20 cellular contexts compared by ENCODE assay signal in the genomic region with DNA sequence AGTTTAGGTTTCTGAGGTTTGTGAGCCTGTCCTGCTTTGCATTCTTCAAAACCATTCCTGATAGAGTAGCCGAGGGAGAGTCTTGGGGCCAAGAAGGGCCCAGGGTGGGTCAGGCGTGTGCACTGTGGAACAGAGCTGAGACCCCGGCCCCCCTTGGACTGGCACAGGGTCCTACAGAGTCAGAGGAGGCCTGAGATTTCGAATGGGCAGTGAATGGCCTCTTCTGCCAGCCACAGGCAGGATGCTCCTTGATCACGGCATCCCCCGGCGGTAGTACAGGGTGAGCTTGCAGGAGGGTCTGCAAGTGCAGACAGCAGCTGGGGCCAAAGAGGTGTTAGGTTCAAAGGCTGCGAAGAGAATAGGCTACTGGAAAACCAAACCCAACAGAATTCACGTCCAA. TPM values are rescaled to one million over a fixed set of nuclear protein-coding genes. Genes with fewer than 3 reads are reported as not detected.
DNase-seq lines count a peak whose midpoint lies in the region; ATAC-seq, FAIRE-seq and TF ChIP-seq lines count a peak whose summit lies in the region.
"Had no signal": no experiment of that assay in that cellular context is flagged by ENCODE, and none has a peak within 500 bp of the region (broad histone marks: within the 10 kb centered on the region; RNA-seq: fewer than 3 reads in every experiment).

No MANE protein-coding gene starts in this region.

- H3K36me3 ChIP-seq in HepG2 (replicated peaks in 1 of 2; ENCODE audit: control insufficient read depth in 1 of 2, insufficient read depth in 2 of 2, low read length in 2 of 2) (peaks cover 7 to 27% of the 10 kb centered on the region in 2 experiments; a peak in 3 of 5 replicates), right lobe of liver (peaks cover 0 to 19% (median 8%) of the 10 kb centered on the region in 4 donors), osteoblast (ENCODE audit: insufficient read depth, low read length) (peaks cover 31% of the 10 kb centered on the region)
- peaks cover 0 to 46% (median 12%) of the 10 kb centered on the region in 3 experiments for H3K36me3 ChIP-seq in naive thymus-derived CD4-positive, alpha-beta T cell (ENCODE audit: control insufficient read depth in 2 of 3, insufficient read depth in 3 of 3, low read length in 3 of 3)

- H4K20me1 ChIP-seq in HepG2 (ENCODE audit: insufficient read depth, low read length) (no peaks in the 10 kb centered on the region), H9 (ENCODE audit: control insufficient read depth, insufficient read depth, insufficient read length) (no peaks in the 10 kb centered on the region), osteoblast (ENCODE audit: insufficient read depth, low read length) (no peaks in the 10 kb centered on the region)

- H3K4me2 ChIP-seq in HepG2 (ENCODE audit: low read depth, low read length), result no peak overlapping the region
- H3K4me2 ChIP-seq in H9 (ENCODE audit: insufficient read depth, insufficient read length, low read length), result no peak overlapping the region
- no peak overlapping the region for H3K4me2 ChIP-seq in osteoblast (ENCODE audit: insufficient read depth, low read length)
- H3K4me2 ChIP-seq: GM23338 had no signal

- TF ChIP-seq POLR2A in HepG2 (IDR thresholded peaks at IDR 0.05; ENCODE audit: insufficient read depth in 1 of 2, low read depth in 2 of 2, low read length in 2 of 2) (no peak), right lobe of liver (IDR thresholded peaks at IDR 0.05) (no peak)

- ATAC-seq in HepG2 (no peak), right lobe of liver (no peak), GM18909 (IDR thresholded peaks at IDR 0.05; ENCODE audit: poor library complexity, unreplicated experiment) (no peak)
- ATAC-seq in activated naive CD8-positive, alpha-beta T cell treated with anti-CD3 and anti-CD28 coated beads, Interleukin-2, amount 10 ng/mL, durations not matched to agents 7 days and 5 days (ENCODE audit: low read depth), result no peak
- no peak for ATAC-seq in naive thymus-derived CD4-positive, alpha-beta T cell
- ATAC-seq: GM23338, SK-N-SH treated with all-trans-retinoic acid at 6 μM for 48 hours had no signal

- H4K5ac ChIP-seq in H9 (ENCODE audit: insufficient read length, low read depth, low read length), result no peak overlapping the region

- H3K4me3 Mint-ChIP-seq in H9, result no peak overlapping the region
- H3K4me3 Mint-ChIP-seq in activated naive CD8-positive, alpha-beta T cell treated with anti-CD3 and anti-CD28 coated beads, Interleukin-2, amount 10 ng/mL, durations not matched to agents 7 days and 5 days, result peak overlapping the region; percentile 30
- H3K4me3 Mint-ChIP-seq in naive thymus-derived CD4-positive, alpha-beta T cell, result peak overlapping the region in 3 of 10 donors; percentile 23 to 41 (median 34)
- H3K4me3 Mint-ChIP-seq: GM23338 had no signal

- peaks cover 13% of the 10 kb centered on the region for H3K23me2 ChIP-seq in H9 (ENCODE audit: insufficient read length, low read depth, low read length, poor library complexity, severe bottlenecking)

- H3K27me3 Mint-ChIP-seq in H9 (ENCODE audit: low read depth), result peaks cover 2% of the 10 kb centered on the region; the same call in 1 of the 2 replicates
- H3K27me3 Mint-ChIP-seq in activated naive CD8-positive, alpha-beta T cell treated with anti-CD3 and anti-CD28 coated beads, Interleukin-2, amount 10 ng/mL, durations not matched to agents 7 days and 5 days, result no peaks in the 10 kb centered on the region
- H3K27me3 Mint-ChIP-seq in naive thymus-derived CD4-positive, alpha-beta T cell, result no peaks in the 10 kb centered on the region

- H3K27ac ChIP-seq in HepG2 (ENCODE audit: extremely low read length, insufficient read depth, low read length), result no peak overlapping the region
- no peak overlapping the region for H3K27ac ChIP-seq in right lobe of liver
- H3K27ac ChIP-seq in H9 (ENCODE audit: insufficient read length, low read depth, low read length), result no peak overlapping the region
- H3K27ac ChIP-seq in osteoblast (ENCODE audit: low read depth, low read length), result no peak overlapping the region
- no peak overlapping the region for H3K27ac ChIP-seq in naive thymus-derived CD4-positive, alpha-beta T cell (ENCODE audit: low read depth, low read length)

- H3K9ac ChIP-seq in HepG2 (ENCODE audit: insufficient read depth, low read depth, low read length), result no peak overlapping the region
- H3K9ac ChIP-seq in H9 (ENCODE audit: extremely low read depth, insufficient read length, low read length), result no peak overlapping the region

- no peak overlapping the region for H3K23ac ChIP-seq in H9 (ENCODE audit: insufficient read length, low read depth, low read length)

- TF ChIP-seq EP300 in HepG2 (IDR thresholded peaks at IDR 0.05; ENCODE audit: low read depth in 2 of 2, low read length in 2 of 2) (no peak), HepG2 (CRISPR knock-in tag; IDR thresholded peaks at IDR 0.05; ENCODE audit: borderline replicate concordance) (no peak)

- H3K4me1 ChIP-seq in HepG2 (ENCODE audit: insufficient read depth, low read length) (peaks cover 18% of the 10 kb centered on the region), right lobe of liver (peaks cover 0 to 19% (median 6%) of the 10 kb centered on the region in 4 donors), H9 (ENCODE audit: insufficient read depth, low read length) (peaks cover 2% of the 10 kb centered on the region; the same call in 1 of the 2 replicates), osteoblast (ENCODE audit: insufficient read depth, low read length) (peaks cover 25% of the 10 kb centered on the region)
- peaks cover 10 to 11% of the 10 kb centered on the region in 2 donors for H3K4me1 ChIP-seq in naive thymus-derived CD4-positive, alpha-beta T cell (ENCODE audit: control insufficient read depth in 2 of 2, insufficient read depth in 2 of 2, low read length in 2 of 2)

- no peak overlapping the region for H2BK120ac ChIP-seq in H9 (ENCODE audit: low read depth, low read length, poor library complexity, severe bottlenecking)

- no peak for FAIRE-seq in HepG2 (lab: Jason Lieb, UNC)

- H3K27ac Mint-ChIP-seq in H9, result 0 out of 7 replicates have a peak overlapping the region, but pooled peaks of 1 of the 3 experiments have one; percentile 15
- H3K27ac Mint-ChIP-seq in activated naive CD8-positive, alpha-beta T cell treated with anti-CD3 and anti-CD28 coated beads, Interleukin-2, amount 10 ng/mL, durations not matched to agents 7 days and 5 days, result no peak overlapping the region
- H3K27ac Mint-ChIP-seq in naive thymus-derived CD4-positive, alpha-beta T cell, result no peak overlapping the region
- H3K27ac Mint-ChIP-seq: GM23338 had no signal

- H2AFZ ChIP-seq in HepG2 (ENCODE audit: low read length) (no peak overlapping the region), H9 (ENCODE audit: low read length) (no peak overlapping the region), osteoblast (ENCODE audit: low read length) (no peak overlapping the region)
- H2AFZ ChIP-seq: GM23338 had no signal

- peaks cover 9% of the 10 kb centered on the region in 2 experiments for H3K9me3 Mint-ChIP-seq in H9
- no peaks in the 10 kb centered on the region for H3K9me3 Mint-ChIP-seq in activated naive CD8-positive, alpha-beta T cell treated with anti-CD3 and anti-CD28 coated beads, Interleukin-2, amount 10 ng/mL, durations not matched to agents 7 days and 5 days
- H3K9me3 Mint-ChIP-seq in naive thymus-derived CD4-positive, alpha-beta T cell, result no peaks in the 10 kb centered on the region

- no peak overlapping the region for H3K4ac ChIP-seq in H9 (ENCODE audit: low read depth, low read length)

- no peak overlapping the region for H3K18ac ChIP-seq in H9 (ENCODE audit: insufficient read length, low read depth, low read length)

- H4K8ac ChIP-seq in H9 (replicated peaks; ENCODE audit: insufficient read length, low read depth, low read length), result no peak overlapping the region

- no peak overlapping the region for H2BK5ac ChIP-seq in H9 (ENCODE audit: insufficient read length, low read length)

- H3K14ac ChIP-seq in H9 (ENCODE audit: insufficient read depth, low read length), result no peak overlapping the region

- H2BK12ac ChIP-seq in H9 (ENCODE audit: insufficient read length, low read depth, low read length), result no peak overlapping the region

- CTCF ChIA-PET in HepG2 (lab: Yijun Ruan, JAX; ENCODE audit: low intra/inter-chr PET ratio, low total read pairs), result no interaction called here
- CTCF ChIA-PET in naive thymus-derived CD4-positive, alpha-beta T cell (lab: Charles Lee), result no interaction called here

- 98% methylated on average over 9 of the region's 9 CpGs for WGBS in HepG2 (ENCODE audit: low lambda C conversion rate)
- 88% methylated on average over 2 of the region's 9 CpGs for WGBS in right lobe of liver (ENCODE audit: insufficient coverage, low coverage, low lambda C conversion rate, missing lambda C conversion rate)
- WGBS in H9 (ENCODE audit: extremely low coverage, insufficient read length, low lambda C conversion rate), result no CpG with 5 or more reads among the region's 9 CpGs

- TSS peak; percentile 36 for BruUV-seq in HepG2 (replicated peaks; lab: Mats Ljungman, UMichigan)

- TF ChIP-seq RAD21 in HepG2 (CRISPR knock-in tag; IDR thresholded peaks at IDR 0.05), result no peak

- no peak overlapping the region for H2AK5ac ChIP-seq in H9 (ENCODE audit: insufficient read length, low read length)

- peaks cover 15% of the 10 kb centered on the region in 2 experiments for H3K4me1 Mint-ChIP-seq in H9
- H3K4me1 Mint-ChIP-seq in activated naive CD8-positive, alpha-beta T cell treated with anti-CD3 and anti-CD28 coated beads, Interleukin-2, amount 10 ng/mL, durations not matched to agents 7 days and 5 days, result peaks cover 19% of the 10 kb centered on the region
- H3K4me1 Mint-ChIP-seq in naive thymus-derived CD4-positive, alpha-beta T cell, result peaks cover 26 to 56% (median 38%) of the 10 kb centered on the region in 7 donors

- H2BK15ac ChIP-seq in H9 (ENCODE audit: low read depth, low read length), result no peak overlapping the region

- peaks cover 15 to 40% (median 23%) of the 10 kb centered on the region in 3 experiments; a peak in 6 of 7 replicates for H3K36me3 Mint-ChIP-seq in H9 (ENCODE audit: insufficient read depth in 1 of 3, low read depth in 3 of 3)
- H3K36me3 Mint-ChIP-seq in activated naive CD8-positive, alpha-beta T cell treated with anti-CD3 and anti-CD28 coated beads, Interleukin-2, amount 10 ng/mL, durations not matched to agents 7 days and 5 days, result peaks cover 22% of the 10 kb centered on the region
- H3K36me3 Mint-ChIP-seq in naive thymus-derived CD4-positive, alpha-beta T cell, result peaks cover 4 to 25% (median 10%) of the 10 kb centered on the region in 5 donors

- POLR2A ChIA-PET in HepG2 (lab: Yijun Ruan, JAX), result interaction anchor here (0.7 to 1.3 kb wide), 2 partner anchors 32 to 37 kb away, joined by 3 to 4 read pairs; partner anchors contain the start of gene SERPINE1
- POLR2A ChIA-PET in activated naive CD8-positive, alpha-beta T cell treated with anti-CD3 and anti-CD28 coated beads, Interleukin-2, amount 10 ng/mL, durations not matched to agents 7 days and 5 days (lab: Charles Lee), result interaction anchor here (0.7 kb wide), 1 partner anchor 83 kb away, joined by 3 read pairs; no protein-coding TSS in a partner anchor
- POLR2A ChIA-PET in naive thymus-derived CD4-positive, alpha-beta T cell (lab: Charles Lee), result interaction anchor here (0.6 to 1.0 kb wide), 2 partner anchors 8 to 241 kb away, joined by 3 to 4 read pairs; no protein-coding TSS in a partner anchor

- no peak overlapping the region for H3K56ac ChIP-seq in H9 (ENCODE audit: insufficient read length, low read depth, low read length)

- H3K9me3 ChIP-seq in HepG2 (ENCODE audit: low read length) (no peaks in the 10 kb centered on the region), right lobe of liver (no peaks in the 10 kb centered on the region), H9 (ENCODE audit: control insufficient read depth, low read depth, low read length) (no peaks in the 10 kb centered on the region), osteoblast (ENCODE audit: low read depth, low read length) (no peaks in the 10 kb centered on the region)
- no peaks in the 10 kb centered on the region for H3K9me3 ChIP-seq in naive thymus-derived CD4-positive, alpha-beta T cell (ENCODE audit: control insufficient read depth in 2 of 3, low read length in 3 of 3)

- H3K4me3 ChIP-seq in HepG2 (replicated peaks in 1 of 3; ENCODE audit: insufficient read depth in 1 of 3, low read depth in 2 of 3, low read length in 3 of 3) (no peak overlapping the region), right lobe of liver (no peak overlapping the region), osteoblast (ENCODE audit: insufficient read depth, low read length) (no peak overlapping the region)
- no peak overlapping the region for H3K4me3 ChIP-seq in naive thymus-derived CD4-positive, alpha-beta T cell (ENCODE audit: low read length)
- H3K4me3 ChIP-seq: GM23338 had no signal

- intact Hi-C loops in HepG2 (cut with micrococcal nuclease; ENCODE audit: unreplicated experiment), result no loop called here
- intact Hi-C loops in right lobe of liver (cut with DNase I), result no loop called here
- intact Hi-C loops in naive thymus-derived CD4-positive, alpha-beta T cell (cut with micrococcal nuclease), result loop anchor here in 1 of 2 donors (5.0 kb wide), 1 partner anchor 47 kb away; no protein-coding TSS in a partner anchor

- no peak for DNase-seq in HepG2 (ENCODE audit: low spot score)
- no peak for DNase-seq in right lobe of liver
- DNase-seq in H9, result no peak
- no peak for DNase-seq in activated naive CD8-positive, alpha-beta T cell treated with anti-CD3 and anti-CD28 coated beads, Interleukin-2, amount 10 ng/mL, durations not matched to agents 7 days and 5 days
- peak; percentile 62 for DNase-seq in osteoblast (ENCODE audit: insufficient read length, low spot score, missing footprints)
- no peak for DNase-seq in naive thymus-derived CD4-positive, alpha-beta T cell
- no peak for DNase-seq in mesenteric fat pad (ENCODE audit: low spot score)
- DNase-seq: ACHN, Calu3, DMS53, KG1, NCI-H1048, NCI-H1436 treated with DMSO at 0.1 percent for 48 hours, NCI-H2081, NCI-H510A treated with DMSO at 0.1 percent for 48 hours, NCI-H82, SHP77 had no signal

- peak overlapping the region; percentile 89 for H4K91ac ChIP-seq in H9 (ENCODE audit: insufficient read length, low read depth, low read length)

- no peak for TF ChIP-seq CTCF in HepG2 (CRISPR knock-in tag; IDR thresholded peaks at IDR 0.05)
- no peak for TF ChIP-seq CTCF in right lobe of liver (IDR thresholded peaks at IDR 0.05)
- no peak for TF ChIP-seq CTCF in H9 (conservative IDR thresholded peaks at IDR 0.05)
- TF ChIP-seq CTCF in osteoblast (IDR thresholded peaks at IDR 0.05; ENCODE audit: extremely low read depth, low read depth, low read length), result no peak

- H2BK20ac ChIP-seq in H9 (ENCODE audit: low read depth, low read length, poor library complexity, severe bottlenecking), result no peak overlapping the region

- H3K79me2 ChIP-seq in HepG2 (ENCODE audit: insufficient read depth, low read length), result peaks cover 12% of the 10 kb centered on the region
- peaks cover 4% of the 10 kb centered on the region; the same call in 1 of the 2 replicates for H3K79me2 ChIP-seq in H9 (ENCODE audit: insufficient read depth, low read length)
- peaks cover 53% of the 10 kb centered on the region for H3K79me2 ChIP-seq in osteoblast (ENCODE audit: insufficient read depth, low read length)

- no peak overlapping the region for H3T11ph ChIP-seq in H9 (ENCODE audit: low read length)

- H3K27me3 ChIP-seq in HepG2 (ENCODE audit: control insufficient read depth in 1 of 2, insufficient read depth in 2 of 2, low read length in 2 of 2) (peaks cover 0 to 2% of the 10 kb centered on the region in 2 experiments; a peak in 1 of 5 replicates), right lobe of liver (no peaks in the 10 kb centered on the region), H9 (ENCODE audit: insufficient read depth, low read length) (no peaks in the 10 kb centered on the region), osteoblast (ENCODE audit: insufficient read depth, low read length) (no peaks in the 10 kb centered on the region)
- H3K27me3 ChIP-seq in naive thymus-derived CD4-positive, alpha-beta T cell (ENCODE audit: control insufficient read depth in 2 of 2, insufficient read depth in 2 of 2, low read length in 2 of 2), result no peaks in the 10 kb centered on the region

- peaks cover 3% of the 10 kb centered on the region for H3K79me1 ChIP-seq in H9 (ENCODE audit: insufficient read depth, low read depth, low read length, poor library complexity, severe bottlenecking)

- in situ Hi-C loops in HepG2 (cut with HindIII; ENCODE audit: extremely low pct_ligation_motif_present, low pct_unique_long_range_greater_than_20kb), result no loop called here

RNA-seq across cellular contexts. Expression of gene TRIM56, which starts 4.6 kb away (rescaled TPM):
- total RNA-seq in HepG2 (2016; rRNA removed; fragmentation: Illumina TruSeq; extraction: Trizol) (7.1 and 8.1 TPM in 2 replicates), right lobe of liver (10 to 100 TPM in 5 of 6 experiments, 1 to 10 TPM in 1; 9.2 to 19.7 (median 17.6) TPM), H9 (2021) (21.8 and 22.4 TPM in 2 replicates), osteoblast (13.8 and 14.7 TPM in 2 replicates), mesenteric fat pad (48.2 TPM)
- total RNA-seq in HepG2 (2016; cell fraction: cytosol; rRNA removed; fragmentation: Illumina TruSeq; extraction: Trizol; ENCODE audit: low read depth), result 0.51 and 0.88 TPM in 2 replicates
- 7.1 and 7.5 TPM in 2 replicates for total RNA-seq in HepG2 (2016; cell fraction: insoluble cytoplasmic fraction; rRNA removed; fragmentation: Illumina TruSeq; extraction: Trizol)
- total RNA-seq in HepG2 (2016; cell fraction: membrane; rRNA removed; fragmentation: Illumina TruSeq; extraction: Trizol), result 2.1 and 2.7 TPM in 2 replicates
- 5.7 and 8.6 TPM in 2 replicates for total RNA-seq in HepG2 (2016; cell fraction: nucleus; rRNA removed; fragmentation: Illumina TruSeq; extraction: Trizol)
- polyA plus RNA-seq in HepG2 (2011; rRNA removed), result 3.0 and 3.2 TPM in 2 replicates
- polyA plus RNA-seq in HepG2 (2011; cell fraction: cytosol; rRNA removed), result 1.3 and 1.8 TPM in 2 replicates
- polyA plus RNA-seq in HepG2 (2011; cell fraction: nucleus; rRNA removed), result 10.1 and 11.0 TPM in 2 replicates
- polyA plus RNA-seq in HepG2 (2012), result 9.5 and 9.7 TPM in 2 replicates
- 0.27 and 0.32 TPM in 2 replicates for polyA plus RNA-seq in HepG2 (2016; cell fraction: cytosol; fragmentation: Illumina TruSeq; extraction: Trizol; ENCODE audit: low read depth)
- 2.6 and 3.8 TPM in 2 replicates for polyA plus RNA-seq in HepG2 (2016; cell fraction: insoluble cytoplasmic fraction; fragmentation: Illumina TruSeq; extraction: Trizol; ENCODE audit: low read depth)
- polyA plus RNA-seq in HepG2 (2016; cell fraction: membrane; fragmentation: Illumina TruSeq; extraction: Trizol; ENCODE audit: low read depth), result 0.63 and 0.71 TPM in 2 replicates
- polyA plus RNA-seq in HepG2 (2016; cell fraction: nucleus; fragmentation: Illumina TruSeq; extraction: Trizol; ENCODE audit: insufficient read depth, low read depth), result 10.0 and 15.0 TPM in 2 replicates
- 14.7 and 16.6 TPM in 2 replicates for polyA minus RNA-seq in HepG2 (2011; rRNA and poly(A)+ RNA removed; ENCODE audit: low replicate concordance)
- 3.3 and 5.4 TPM in 2 replicates for polyA minus RNA-seq in HepG2 (2011; cell fraction: cytosol; rRNA and poly(A)+ RNA removed)
- polyA minus RNA-seq in HepG2 (2011; cell fraction: nucleus; rRNA and poly(A)+ RNA removed), result 8.6 and 9.3 TPM in 2 replicates
- total RNA-seq in activated naive CD8-positive, alpha-beta T cell treated with anti-CD3 and anti-CD28 coated beads, Interleukin-2, amount 10 ng/mL, durations not matched to agents 7 days and 5 days, result 10 to 100 TPM; 77.4 to 77.8 TPM
- 10 to 100 TPM; 49.6 to 72.3 (median 68.0) TPM for total RNA-seq in naive thymus-derived CD4-positive, alpha-beta T cell
- polyA plus RNA-seq in naive thymus-derived CD4-positive, alpha-beta T cell, result 10 to 100 TPM in 1 of 2 donors, 1 to 10 TPM in 1; 5.3 to 17.0 TPM

RNA-seq across cellular contexts. Expression of gene SERPINE1, which starts 37.0 kb away (rescaled TPM):
- total RNA-seq in HepG2 (2016; rRNA removed; fragmentation: Illumina TruSeq; extraction: Trizol), result 9.2 and 21.2 TPM in 2 replicates
- total RNA-seq in HepG2 (2016; cell fraction: cytosol; rRNA removed; fragmentation: Illumina TruSeq; extraction: Trizol; ENCODE audit: low read depth), result 3.3 and 3.6 TPM in 2 replicates
- total RNA-seq in HepG2 (2016; cell fraction: insoluble cytoplasmic fraction; rRNA removed; fragmentation: Illumina TruSeq; extraction: Trizol), result 8.0 and 21.0 TPM in 2 replicates
- 8.0 and 9.1 TPM in 2 replicates for total RNA-seq in HepG2 (2016; cell fraction: membrane; rRNA removed; fragmentation: Illumina TruSeq; extraction: Trizol)
- total RNA-seq in HepG2 (2016; cell fraction: nucleus; rRNA removed; fragmentation: Illumina TruSeq; extraction: Trizol), result 18.0 and 20.9 TPM in 2 replicates
- polyA plus RNA-seq in HepG2 (2011; rRNA removed), result 1,576 and 2,365 TPM in 2 replicates
- 1,491 and 1,809 TPM in 2 replicates for polyA plus RNA-seq in HepG2 (2011; cell fraction: cytosol; rRNA removed)
- 562 and 817 TPM in 2 replicates for polyA plus RNA-seq in HepG2 (2011; cell fraction: nucleus; rRNA removed)
- polyA plus RNA-seq in HepG2 (2012), result 545 and 706 TPM in 2 replicates
- polyA plus RNA-seq in HepG2 (2016; cell fraction: cytosol; fragmentation: Illumina TruSeq; extraction: Trizol; ENCODE audit: low read depth), result 3.7 and 4.4 TPM in 2 replicates
- 9.1 and 11.4 TPM in 2 replicates for polyA plus RNA-seq in HepG2 (2016; cell fraction: insoluble cytoplasmic fraction; fragmentation: Illumina TruSeq; extraction: Trizol; ENCODE audit: low read depth)
- 6.1 and 6.8 TPM in 2 replicates for polyA plus RNA-seq in HepG2 (2016; cell fraction: membrane; fragmentation: Illumina TruSeq; extraction: Trizol; ENCODE audit: low read depth)
- polyA plus RNA-seq in HepG2 (2016; cell fraction: nucleus; fragmentation: Illumina TruSeq; extraction: Trizol; ENCODE audit: insufficient read depth, low read depth), result 38.3 and 38.7 TPM in 2 replicates
- polyA minus RNA-seq in HepG2 (2011; rRNA and poly(A)+ RNA removed; ENCODE audit: low replicate concordance), result 6.3 and 1,949 TPM in 2 replicates
- 904 and 1,305 TPM in 2 replicates for polyA minus RNA-seq in HepG2 (2011; cell fraction: cytosol; rRNA and poly(A)+ RNA removed)
- 242 and 430 TPM in 2 replicates for polyA minus RNA-seq in HepG2 (2011; cell fraction: nucleus; rRNA and poly(A)+ RNA removed)
- total RNA-seq in right lobe of liver, result 100 to 1,000 TPM in 3 of 6 experiments, 10 to 100 TPM in 2, 1 to 10 TPM in 1; 5.4 to 497 (median 98.6) TPM
- 11.5 and 13.0 TPM in 2 replicates for total RNA-seq in H9 (2021)
- under 1 TPM; 0.44 to 0.51 TPM for total RNA-seq in activated naive CD8-positive, alpha-beta T cell treated with anti-CD3 and anti-CD28 coated beads, Interleukin-2, amount 10 ng/mL, durations not matched to agents 7 days and 5 days
- total RNA-seq in osteoblast, result 237 and 278 TPM in 2 replicates
- total RNA-seq in naive thymus-derived CD4-positive, alpha-beta T cell, result under 1 TPM in 3 of 5 experiments, not detected in 2; 0.08 to 0.56 (median 0.36) TPM
- not detected for polyA plus RNA-seq in naive thymus-derived CD4-positive, alpha-beta T cell
- 130 TPM for total RNA-seq in mesenteric fat pad
